Comparison of ENCODE assay signal across 21 cellular contexts in the genomic region with DNA sequence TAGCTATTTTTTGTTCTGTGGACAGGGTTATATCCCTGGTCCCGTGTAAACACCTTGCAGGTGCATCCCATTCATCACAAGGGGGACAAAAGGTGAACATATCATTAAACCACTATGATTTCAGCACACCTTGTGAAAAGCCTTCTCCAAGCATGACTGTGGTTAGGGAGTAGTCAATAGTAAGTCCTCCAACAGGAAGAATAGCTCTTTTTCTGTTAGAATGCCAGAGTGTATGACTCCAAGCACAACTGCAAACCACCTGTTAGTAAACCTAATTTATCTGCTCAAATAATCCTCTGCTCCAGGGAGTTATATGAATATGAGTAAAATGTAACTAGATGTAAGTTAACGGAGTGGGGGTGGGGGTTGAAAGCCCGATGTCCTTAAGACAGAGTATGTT.
DNase-seq lines count a peak whose midpoint lies in the region; ATAC-seq and TF ChIP-seq lines count a peak whose summit lies in the region.
"Had no signal": no experiment of that assay in that cellular context is flagged by ENCODE, and none has a peak within 500 bp of the region (broad histone marks: within the 10 kb centered on the region; RNA-seq: fewer than 3 reads in every experiment).

No MANE protein-coding gene starts in this region.

- H3K27ac ChIP-seq in OCI-LY1 (ENCODE audit: low read depth, low read length, poor library complexity, severe bottlenecking), result peak overlapping the region; percentile 87
- no peak overlapping the region for H3K27ac ChIP-seq in H9 (ENCODE audit: insufficient read length, low read depth, low read length)
- H3K27ac ChIP-seq: parathyroid adenoma had no signal

- no peak for ATAC-seq in GM18873 (IDR thresholded peaks at IDR 0.05; ENCODE audit: low FRiP score, unreplicated experiment)
- ATAC-seq: effector memory CD8-positive, alpha-beta T cell; GM12878; naive thymus-derived CD8-positive, alpha-beta T cell had no signal

- H3K9me3 ChIP-seq in OCI-LY1 (ENCODE audit: low read length), result peaks cover 5% of the 10 kb centered on the region; the same call in 1 of the 2 replicates
- no peaks in the 10 kb centered on the region for H3K9me3 ChIP-seq in H9 (ENCODE audit: control insufficient read depth, low read depth, low read length)
- H3K9me3 ChIP-seq: sigmoid colon had no signal

- DNase-seq in NCI-H748 (lab: John Stamatoyannopoulos, UW; ENCODE audit: unreplicated experiment) (peak; percentile 63), NCI-H748 treated with DMSO at 0.1 percent for 48 hours (lab: John Stamatoyannopoulos, UW) (no peak), NCI-H146 treated with DMSO at 0.1 percent for 48 hours (lab: John Stamatoyannopoulos, UW; ENCODE audit: unreplicated experiment) (peak; percentile 47), renal cortical epithelial cell (ENCODE audit: low read depth) (peak; percentile 71), AG08395 (ENCODE audit: low spot score) (no peak), H9 (no peak)
- DNase-seq: effector memory CD8-positive, alpha-beta T cell; KG1; kidney glomerular epithelial cell; mesendoderm; naive thymus-derived CD8-positive, alpha-beta T cell; NCI-H446 treated with DMSO at 0.1 percent for 48 hours; sigmoid colon; stimulated activated naive CD4-positive, alpha-beta T cell had no signal

- no CpG with 5 or more reads among the region's 3 CpGs for WGBS in H9 (ENCODE audit: extremely low coverage, insufficient read length, low lambda C conversion rate)

- H3K27me3 ChIP-seq in OCI-LY1 (ENCODE audit: insufficient read depth, low read length) (no peaks in the 10 kb centered on the region), H9 (ENCODE audit: insufficient read depth, low read length) (no peaks in the 10 kb centered on the region)
- H3K27me3 ChIP-seq: sigmoid colon had no signal

- no peak overlapping the region for H2AK5ac ChIP-seq in H9 (ENCODE audit: insufficient read length, low read length)

- TF ChIP-seq CTCF in OCI-LY1 (IDR thresholded peaks at IDR 0.05; ENCODE audit: low read length) (no peak), H9 (conservative IDR thresholded peaks at IDR 0.05) (no peak)

- no peak overlapping the region for H2BK5ac ChIP-seq in H9 (ENCODE audit: insufficient read length, low read length)

- H2BK12ac ChIP-seq in H9 (ENCODE audit: insufficient read length, low read depth, low read length), result no peak overlapping the region

- no peaks in the 10 kb centered on the region for H3K23me2 ChIP-seq in H9 (ENCODE audit: insufficient read length, low read depth, low read length, poor library complexity, severe bottlenecking)

- H2AFZ ChIP-seq in OCI-LY1 (ENCODE audit: low read length) (no peak overlapping the region), H9 (ENCODE audit: low read length) (no peak overlapping the region)

- H3K18ac ChIP-seq in H9 (ENCODE audit: insufficient read length, low read depth, low read length), result no peak overlapping the region

- H3K4me3 ChIP-seq in OCI-LY1 (ENCODE audit: low read depth, low read length, poor library complexity, severe bottlenecking), result no peak overlapping the region
- H3K4me3 ChIP-seq: sigmoid colon had no signal

- no peaks in the 10 kb centered on the region for H3K9me3 Mint-ChIP-seq in H9
- H3K9me3 Mint-ChIP-seq: activated T-helper 1 cell treated with anti-CD3 and anti-CD28 coated beads, Interleukin-12 subunit alpha, Interleukin-12 subunit beta, Interleukin-2, Interleukin-4 antibody, amounts not matched to agents 30 ng/mL and 10 ng/mL and 1 ng/mL, durations not matched to agents 14 hours and 24 hours and 36 hours; effector memory CD8-positive, alpha-beta T cell had no signal

- no peak overlapping the region for H3K4ac ChIP-seq in H9 (ENCODE audit: low read depth, low read length)

- no peaks in the 10 kb centered on the region for H3K9me2 ChIP-seq in OCI-LY1 (ENCODE audit: low read depth, low read length)

- no peak overlapping the region for H4K8ac ChIP-seq in H9 (replicated peaks; ENCODE audit: insufficient read length, low read depth, low read length)

- H2BK15ac ChIP-seq in H9 (ENCODE audit: low read depth, low read length), result no peak overlapping the region

- H3K79me1 ChIP-seq in H9 (ENCODE audit: insufficient read depth, low read depth, low read length, poor library complexity, severe bottlenecking), result no peaks in the 10 kb centered on the region

- H3T11ph ChIP-seq in H9 (ENCODE audit: low read length), result no peak overlapping the region

- H3K4me1 ChIP-seq in OCI-LY1 (ENCODE audit: insufficient read depth, low read length, severe bottlenecking) (peaks cover 80% of the 10 kb centered on the region), H9 (ENCODE audit: insufficient read depth, low read length) (no peaks in the 10 kb centered on the region)
- H3K4me1 ChIP-seq: parathyroid adenoma had no signal

- no peak overlapping the region for H3K23ac ChIP-seq in H9 (ENCODE audit: insufficient read length, low read depth, low read length)

- H2BK120ac ChIP-seq in H9 (ENCODE audit: low read depth, low read length, poor library complexity, severe bottlenecking), result no peak overlapping the region

- H3K14ac ChIP-seq in H9 (ENCODE audit: insufficient read depth, low read length), result no peak overlapping the region

- no peaks in the 10 kb centered on the region for H3K36me3 Mint-ChIP-seq in H9 (ENCODE audit: insufficient read depth in 1 of 3, low read depth in 3 of 3)
- H3K36me3 Mint-ChIP-seq: activated naive CD8-positive, alpha-beta T cell; CD14-positive monocyte; naive thymus-derived CD8-positive, alpha-beta T cell had no signal

- H3K9ac ChIP-seq in OCI-LY1 (ENCODE audit: low read length) (peak overlapping the region; percentile 48), H9 (ENCODE audit: extremely low read depth, insufficient read length, low read length) (no peak overlapping the region)
- H3K9ac ChIP-seq: parathyroid adenoma had no signal

- H3K79me2 ChIP-seq in OCI-LY1 (ENCODE audit: insufficient read depth, low read length) (no peaks in the 10 kb centered on the region), H9 (ENCODE audit: insufficient read depth, low read length) (no peaks in the 10 kb centered on the region)
- H3K79me2 ChIP-seq: parathyroid adenoma had no signal

- H3K27me3 Mint-ChIP-seq in H9 (ENCODE audit: low read depth), result peaks cover 4% of the 10 kb centered on the region; the same call in 1 of the 2 replicates

- H3K4me1 Mint-ChIP-seq in H9, result peaks cover 6 to 10% of the 10 kb centered on the region in 2 experiments; a peak in 2 of 4 replicates
- H3K4me1 Mint-ChIP-seq: CD14-positive monocyte; naive thymus-derived CD8-positive, alpha-beta T cell had no signal

- H3K4me2 ChIP-seq in OCI-LY1 (ENCODE audit: low read length) (peak overlapping the region; percentile 64; the same call in 1 of the 2 replicates), H9 (ENCODE audit: insufficient read depth, insufficient read length, low read length) (no peak overlapping the region)

- H4K20me1 ChIP-seq in OCI-LY1 (ENCODE audit: insufficient read depth, low read length) (no peaks in the 10 kb centered on the region), H9 (ENCODE audit: control insufficient read depth, insufficient read depth, insufficient read length) (no peaks in the 10 kb centered on the region)

- H4K91ac ChIP-seq in H9 (ENCODE audit: insufficient read length, low read depth, low read length), result no peak overlapping the region

- no peak overlapping the region for H2BK20ac ChIP-seq in H9 (ENCODE audit: low read depth, low read length, poor library complexity, severe bottlenecking)

- H4K5ac ChIP-seq in H9 (ENCODE audit: insufficient read length, low read depth, low read length), result no peak overlapping the region

- no peak overlapping the region for H3K27ac Mint-ChIP-seq in H9
- H3K27ac Mint-ChIP-seq: activated naive CD8-positive, alpha-beta T cell; activated T-helper 1 cell treated with anti-CD3 and anti-CD28 coated beads, Interleukin-12 subunit alpha, Interleukin-12 subunit beta, Interleukin-2, Interleukin-4 antibody, amounts not matched to agents 30 ng/mL and 10 ng/mL and 1 ng/mL, durations not matched to agents 14 hours and 24 hours and 36 hours; CD14-positive monocyte; effector memory CD8-positive, alpha-beta T cell; naive thymus-derived CD8-positive, alpha-beta T cell had no signal

- H3F3A ChIP-seq in OCI-LY1 (ENCODE audit: insufficient read depth, low read length), result peaks cover 3% of the 10 kb centered on the region; the same call in 1 of the 2 replicates

- no peak overlapping the region for H3K56ac ChIP-seq in H9 (ENCODE audit: insufficient read length, low read depth, low read length)

- H3K36me3 ChIP-seq in OCI-LY1 (ENCODE audit: insufficient read depth, low read length), result no peaks in the 10 kb centered on the region
- H3K36me3 ChIP-seq: sigmoid colon had no signal

- H3K4me3 Mint-ChIP-seq in H9, result no peak overlapping the region
- H3K4me3 Mint-ChIP-seq: activated naive CD8-positive, alpha-beta T cell; activated T-helper 1 cell treated with anti-CD3 and anti-CD28 coated beads, Interleukin-12 subunit alpha, Interleukin-12 subunit beta, Interleukin-2, Interleukin-4 antibody, amounts not matched to agents 30 ng/mL and 10 ng/mL and 1 ng/mL, durations not matched to agents 14 hours and 24 hours and 36 hours; CD14-positive monocyte; effector memory CD8-positive, alpha-beta T cell; naive thymus-derived CD8-positive, alpha-beta T cell had no signal

Comparison
In these comparisons a context has a peak if more than half of its experiments do, and no peak if none do; other contexts are left out.
1. DNase-seq: peak in NCI-H748 (single experiment), NCI-H146 treated with DMSO at 0.1 percent for 48 hours (single experiment) and renal cortical epithelial cell (single experiment); none in NCI-H748 treated with DMSO at 0.1 percent for 48 hours (single experiment), AG08395 (single experiment) and H9 (single experiment).